ENCODE assay signal across 1 cellular context in the genomic region with DNA sequence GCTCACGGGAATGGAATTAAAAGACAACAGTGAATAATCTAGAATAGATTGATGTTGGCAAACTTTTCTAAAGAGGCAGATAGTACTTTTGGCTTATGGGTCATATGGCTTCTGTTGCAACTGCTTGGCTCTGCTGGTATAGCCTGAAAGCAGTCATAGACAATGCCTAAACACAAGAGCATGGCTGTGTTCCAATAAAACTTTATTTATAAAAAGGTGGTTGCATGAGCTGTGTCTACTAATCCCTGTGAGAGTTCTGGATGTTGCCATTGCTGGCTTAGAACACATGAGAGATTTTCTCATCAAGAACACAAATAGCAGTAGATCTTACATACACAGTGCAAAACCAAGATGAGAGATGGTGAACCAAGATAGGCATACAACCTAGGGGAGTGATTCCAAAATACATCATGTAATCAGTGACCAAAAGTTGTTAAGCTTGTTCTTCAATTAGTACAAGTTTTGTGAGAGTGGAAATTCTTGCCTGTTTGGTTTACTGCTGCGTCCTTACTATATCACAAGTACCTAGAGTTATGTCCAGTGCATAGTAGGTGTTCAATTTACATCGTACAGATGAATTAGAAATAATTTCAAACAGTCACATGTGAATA.
TF ChIP-seq lines count a peak whose summit lies in the region.

No MANE protein-coding gene starts in this region.

TF ChIP-seq in GM12878, 131 proteins besides CTCF, POLR2A, EP300 and RAD21:
- TF ChIP-seq MYB (IDR thresholded peaks at IDR 0.05; ENCODE audit: borderline replicate concordance, low read depth, low read length) (no peak), JUND (IDR thresholded peaks at IDR 0.05; ENCODE audit: low read depth, low read length) (no peak), KDM1A (IDR thresholded peaks at IDR 0.05; ENCODE audit: borderline replicate concordance) (no peak), PML (IDR thresholded peaks at IDR 0.05; ENCODE audit: low read length) (no peak)
- TF ChIP-seq, protein P1, sequence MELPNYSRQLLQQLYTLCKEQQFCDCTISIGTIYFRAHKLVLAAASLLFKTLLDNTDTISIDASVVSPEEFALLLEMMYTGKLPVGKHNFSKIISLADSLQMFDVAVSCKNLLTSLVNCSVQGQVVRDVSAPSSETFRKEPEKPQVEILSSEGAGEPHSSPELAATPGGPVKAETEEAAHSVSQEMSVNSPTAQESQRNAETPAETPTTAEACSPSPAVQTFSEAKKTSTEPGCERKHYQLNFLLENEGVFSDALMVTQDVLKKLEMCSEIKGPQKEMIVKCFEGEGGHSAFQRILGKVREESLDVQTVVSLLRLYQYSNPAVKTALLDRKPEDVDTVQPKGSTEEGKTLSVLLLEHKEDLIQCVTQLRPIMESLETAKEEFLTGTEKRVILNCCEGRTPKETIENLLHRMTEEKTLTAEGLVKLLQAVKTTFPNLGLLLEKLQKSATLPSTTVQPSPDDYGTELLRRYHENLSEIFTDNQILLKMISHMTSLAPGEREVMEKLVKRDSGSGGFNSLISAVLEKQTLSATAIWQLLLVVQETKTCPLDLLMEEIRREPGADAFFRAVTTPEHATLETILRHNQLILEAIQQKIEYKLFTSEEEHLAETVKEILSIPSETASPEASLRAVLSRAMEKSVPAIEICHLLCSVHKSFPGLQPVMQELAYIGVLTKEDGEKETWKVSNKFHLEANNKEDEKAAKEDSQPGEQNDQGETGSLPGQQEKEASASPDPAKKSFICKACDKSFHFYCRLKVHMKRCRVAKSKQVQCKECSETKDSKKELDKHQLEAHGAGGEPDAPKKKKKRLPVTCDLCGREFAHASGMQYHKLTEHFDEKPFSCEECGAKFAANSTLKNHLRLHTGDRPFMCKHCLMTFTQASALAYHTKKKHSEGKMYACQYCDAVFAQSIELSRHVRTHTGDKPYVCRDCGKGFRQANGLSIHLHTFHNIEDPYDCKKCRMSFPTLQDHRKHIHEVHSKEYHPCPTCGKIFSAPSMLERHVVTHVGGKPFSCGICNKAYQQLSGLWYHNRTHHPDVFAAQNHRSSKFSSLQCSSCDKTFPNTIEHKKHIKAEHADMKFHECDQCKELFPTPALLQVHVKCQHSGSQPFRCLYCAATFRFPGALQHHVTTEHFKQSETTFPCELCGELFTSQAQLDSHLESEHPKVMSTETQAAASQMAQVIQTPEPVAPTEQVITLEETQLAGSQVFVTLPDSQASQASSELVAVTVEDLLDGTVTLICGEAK (IDR thresholded peaks at IDR 0.05; ENCODE audit: borderline replicate concordance), result peak; percentile 22; the same call in 1 of the 2 replicates
